Comparison of ENCODE assay signal across 8 cellular contexts in genomic region chr18:23135679-23136325, GRCh38. TPM values are rescaled to one million over a fixed set of nuclear protein-coding genes. Genes with fewer than 3 reads are reported as not detected.
A peak's percentile ranks its signal among the peaks of the same experiment; 100 is the strongest.
DNase-seq lines count a peak whose midpoint lies in the region; ATAC-seq and TF ChIP-seq lines count a peak whose summit lies in the region.

No MANE protein-coding gene starts in this region.

- DNase-seq in DMS153 treated with DMSO at 0.1 percent for 48 hours (lab: John Stamatoyannopoulos, UW; ENCODE audit: unreplicated experiment) (peak; percentile 16), DMS153 (lab: John Stamatoyannopoulos, UW) (no peak), RWPE2 (ENCODE audit: low spot score) (no peak), dermis blood vessel endothelial cell (peak; percentile 50), lung microvascular endothelial cell (ENCODE audit: low read depth in 2 of 2) (peak; percentile 41 to 52), upper lobe of left lung (peak in 1 of 2 donors; percentile 92), NAMALWA (ENCODE audit: low spot score) (no peak)

- peak overlapping the region; percentile 84 for H3K4me3 ChIP-seq in RWPE2 (ENCODE audit: severe bottlenecking)
- H3K4me3 ChIP-seq in upper lobe of left lung: peak overlapping the region; percentile 34 to 75 (median 66)

- peak overlapping the region; percentile 53 for H3K27ac ChIP-seq in RWPE2 (ENCODE audit: poor library complexity, severe bottlenecking)
- H3K27ac ChIP-seq in upper lobe of left lung: peak overlapping the region; percentile 65 to 95 (median 82)

- H3K27me3 ChIP-seq in RWPE2 (ENCODE audit: insufficient read depth, poor library complexity, severe bottlenecking) (no peaks in the 10 kb centered on the region), upper lobe of left lung (peaks cover 0 to 17% (median 0%) of the 10 kb centered on the region in 4 donors)

- no peak for TF ChIP-seq EP300 in upper lobe of left lung (IDR thresholded peaks at IDR 0.05)

- peak; percentile 8 for TF ChIP-seq CTCF in RWPE2 (IDR thresholded peaks at IDR 0.05; ENCODE audit: poor library complexity, severe bottlenecking)
- TF ChIP-seq CTCF in upper lobe of left lung (IDR thresholded peaks at IDR 0.05): no peak

- H3K4me1 ChIP-seq in RWPE2 (ENCODE audit: insufficient read depth, poor library complexity, severe bottlenecking): peaks cover 15% of the 10 kb centered on the region
- H3K4me1 ChIP-seq in upper lobe of left lung: peaks cover 16 to 68% (median 34%) of the 10 kb centered on the region in 4 donors

- WGBS in upper lobe of left lung, 2 donors: no CpG with 5 or more reads among the region's 112 CpGs

- H3K9me3 ChIP-seq in RWPE2 (ENCODE audit: severe bottlenecking) (no peaks in the 10 kb centered on the region), upper lobe of left lung (no peaks in the 10 kb centered on the region)

- peak; percentile 21 for ATAC-seq in HG02623 (IDR thresholded peaks at IDR 0.05; ENCODE audit: unreplicated experiment)
- peak; percentile 17; the same call in 1 of the 3 replicates for ATAC-seq in RWPE2 (ENCODE audit: low read depth)
- peak in 1 of 2 donors; percentile 63 for ATAC-seq in upper lobe of left lung (ENCODE audit: low FRiP score in 2 of 2)

- no peak for TF ChIP-seq POLR2A in upper lobe of left lung (IDR thresholded peaks at IDR 0.05)

- H3K36me3 ChIP-seq in RWPE2 (ENCODE audit: low read depth): no peaks in the 10 kb centered on the region
- no peaks in the 10 kb centered on the region for H3K36me3 ChIP-seq in upper lobe of left lung

RNA-seq across cellular contexts. Expression of gene CABLES1, which starts 0.5 kb away (rescaled TPM):
- 38.5 and 43.3 TPM in 2 replicates for total RNA-seq in dermis blood vessel endothelial cell
- total RNA-seq in lung microvascular endothelial cell: 29.9 and 74.8 TPM in 2 replicates
- 10 to 100 TPM; 24.6 to 63.9 (median 40.9) TPM for total RNA-seq in upper lobe of left lung

Comparison
In these comparisons a context has a peak if more than half of its experiments do, and no peak if none do; other contexts are left out.
1. DNase-seq: peak in DMS153 treated with DMSO at 0.1 percent for 48 hours (single experiment), dermis blood vessel endothelial cell (single experiment) and lung microvascular endothelial cell (2 of 2); none in DMS153 (single experiment), RWPE2 (single experiment) and NAMALWA (single experiment).